10 cellular contexts compared by ENCODE assay signal in genomic region chr7:620052-620451, GRCh38.
A peak's percentile ranks its signal among the peaks of the same experiment; 100 is the strongest.
DNase-seq lines count a peak whose midpoint lies in the region; ATAC-seq, FAIRE-seq and TF ChIP-seq lines count a peak whose summit lies in the region.
"Had no signal": no experiment of that assay in that cellular context is flagged by ENCODE, and none has a peak within 500 bp of the region (broad histone marks: within the 10 kb centered on the region; RNA-seq: fewer than 3 reads in every experiment).

No MANE protein-coding gene starts in this region.

- CTCF ChIA-PET in mammary epithelial cell (lab: Charles Lee; ENCODE audit: low non-redundant PET), result no interaction called here

- H3K9me3 Mint-ChIP-seq in natural killer cell, result peaks cover 4 to 14% of the 10 kb centered on the region in 2 donors

- H3K9me3 ChIP-seq in DND-41 (ENCODE audit: insufficient read depth, low read length, severe bottlenecking) (peaks cover 45% of the 10 kb centered on the region), mammary epithelial cell (replicated peaks; ENCODE audit: insufficient read depth, low read length) (peaks cover 16% of the 10 kb centered on the region)

- H3K4me2 ChIP-seq in DND-41 (ENCODE audit: insufficient read depth, low read length), result no peak overlapping the region
- no peak overlapping the region for H3K4me2 ChIP-seq in mammary epithelial cell (ENCODE audit: insufficient read depth, low read depth, low read length)

- in situ Hi-C loops in mammary epithelial cell (cut with MboI; ENCODE audit: low sequenced_read_pairs in 2 of 2), result no loop called here

- H3K27ac ChIP-seq in DND-41 (ENCODE audit: low read length) (peak overlapping the region; percentile 51), mammary epithelial cell (ENCODE audit: insufficient read depth, low read depth, low read length) (no peak overlapping the region)

- TF ChIP-seq POLR2A in GM12892 (IDR thresholded peaks at IDR 0.05; ENCODE audit: low read depth, low read length) (no peak), GM12891 (IDR thresholded peaks at IDR 0.05; ENCODE audit: low read depth, low read length) (no peak)

- H3K27me3 ChIP-seq in DND-41 (ENCODE audit: insufficient read depth, low read length, poor library complexity) (no peaks in the 10 kb centered on the region), mammary epithelial cell (ENCODE audit: insufficient read depth, low read length) (no peaks in the 10 kb centered on the region)

- H3K4me3 Mint-ChIP-seq in natural killer cell, result peak overlapping the region; percentile 42

- H3K9ac ChIP-seq in DND-41 (ENCODE audit: low read depth, low read length) (no peak overlapping the region), mammary epithelial cell (ENCODE audit: insufficient read depth, low read length) (no peak overlapping the region)

- intact Hi-C loops in mammary epithelial cell (cut with micrococcal nuclease), result no loop called here
- intact Hi-C loops in natural killer cell (cut with micrococcal nuclease), result no loop called here

- no peak for DNase-seq in DND-41
- DNase-seq in MV-4-11 (lab: John Stamatoyannopoulos, UW), result peak; percentile 75
- DNase-seq in mammary epithelial cell, result peak; percentile 28
- no peak for DNase-seq in natural killer cell
- DNase-seq in GM12892 (ENCODE audit: insufficient read length), result no peak
- no peak for DNase-seq in NCI-H1092 treated with DMSO at 0.1 percent for 48 hours (lab: John Stamatoyannopoulos, UW)
- no peak for DNase-seq in GM12891 (ENCODE audit: insufficient read length, low spot score)
- DNase-seq in activated gamma-delta T cell (lab: John Stamatoyannopoulos, UW), result no peak
- DNase-seq: cerebellar nuclear complex, NCI-H146 had no signal

- peaks cover 21% of the 10 kb centered on the region for H3K36me3 Mint-ChIP-seq in natural killer cell

- H3K4me1 ChIP-seq in DND-41 (ENCODE audit: insufficient read depth, low read length) (peaks cover 49% of the 10 kb centered on the region), mammary epithelial cell (ENCODE audit: insufficient read depth, low read length) (no peaks in the 10 kb centered on the region)

- H3K27me3 Mint-ChIP-seq in natural killer cell (ENCODE audit: low read depth in 2 of 2), result no peaks in the 10 kb centered on the region

- 93% methylated on average over 5 of the region's 5 CpGs for WGBS in mammary epithelial cell (ENCODE audit: low coverage, missing lambda C conversion rate)

- no peak for ATAC-seq in DND-41 (ENCODE audit: insufficient read depth, low read depth)
- ATAC-seq in natural killer cell, result no peak

- H3K79me2 ChIP-seq in DND-41 (ENCODE audit: insufficient read depth, low read length) (peaks cover 25% of the 10 kb centered on the region), mammary epithelial cell (ENCODE audit: insufficient read depth, low read length) (no peaks in the 10 kb centered on the region)

- H3K36me3 ChIP-seq in DND-41 (ENCODE audit: insufficient read depth, low read length) (peaks cover 22% of the 10 kb centered on the region), mammary epithelial cell (ENCODE audit: insufficient read depth, low read length) (no peaks in the 10 kb centered on the region)

- H3K4me3 ChIP-seq in DND-41 (ENCODE audit: low read depth in 1 of 2, low read length in 2 of 2), result no peak overlapping the region
- no peak overlapping the region for H3K4me3 ChIP-seq in mammary epithelial cell (replicated peaks in 1 of 3; ENCODE audit: insufficient read depth in 1 of 3, low read depth in 2 of 3, low read length in 3 of 3)

- H4K20me1 ChIP-seq in DND-41 (ENCODE audit: insufficient read depth, low read length), result no peaks in the 10 kb centered on the region
- H4K20me1 ChIP-seq in mammary epithelial cell (ENCODE audit: insufficient read depth, low read length), result no peaks in the 10 kb centered on the region

- peak overlapping the region; percentile 87 to 92 for H3K27ac Mint-ChIP-seq in natural killer cell

- no TSS peak for BruUV-seq in mammary epithelial cell (replicated peaks; lab: Mats Ljungman, UMichigan)

- FAIRE-seq in GM12892 (lab: Jason Lieb, UNC), result no peak
- no peak for FAIRE-seq in GM12891 (lab: Jason Lieb, UNC)

- H2AFZ ChIP-seq in DND-41 (ENCODE audit: low read depth, low read length), result no peak overlapping the region
- no peak overlapping the region for H2AFZ ChIP-seq in mammary epithelial cell (ENCODE audit: low read depth, low read length)

- no peak for TF ChIP-seq CTCF in DND-41 (IDR thresholded peaks at IDR 0.05; ENCODE audit: borderline replicate concordance, extremely low read depth, low read length, poor library complexity, severe bottlenecking)
- TF ChIP-seq CTCF in mammary epithelial cell (conservative IDR thresholded peaks at IDR 0.05 in 1 of 2, IDR thresholded peaks at IDR 0.05 in 1 of 2; ENCODE audit: extremely low read depth in 1 of 2, insufficient read depth in 1 of 2, low read depth in 1 of 2, low read length in 2 of 2), result no peak
- TF ChIP-seq CTCF in natural killer cell (IDR thresholded peaks at IDR 0.05), result no peak

- dilution Hi-C loops in mammary epithelial cell (cut with HindIII; ENCODE audit: low sequenced_read_pairs), result no loop called here

- peaks cover 21 to 38% of the 10 kb centered on the region in 2 donors for H3K4me1 Mint-ChIP-seq in natural killer cell

TF ChIP-seq in GM12891, 5 proteins besides CTCF, POLR2A, EP300 and RAD21:
- TF ChIP-seq SPI1 (IDR thresholded peaks at IDR 0.05; ENCODE audit: low read depth, low read length) (no peak), POLR2AphosphoS5 (IDR thresholded peaks at IDR 0.05; ENCODE audit: low read depth, low read length) (no peak), PAX5 (IDR thresholded peaks at IDR 0.05; ENCODE audit: insufficient read depth, low read length, severe bottlenecking) (no peak), POU2F2 (IDR thresholded peaks at IDR 0.05; ENCODE audit: low read depth, low read length) (no peak), TAF1 (IDR thresholded peaks at IDR 0.05; ENCODE audit: low read depth, low read length) (no peak)

Comparison
In these comparisons a context has a peak if more than half of its experiments do, and no peak if none do; other contexts are left out.
1. DNase-seq: peak in MV-4-11 (single experiment) and mammary epithelial cell (single experiment); none in DND-41 (single experiment), natural killer cell (single experiment), GM12892 (single experiment), NCI-H1092 treated with DMSO at 0.1 percent for 48 hours (single experiment), GM12891 (single experiment) and activated gamma-delta T cell (single experiment).